Comparison of ENCODE assay signal across 9 cellular contexts in the genomic region with DNA sequence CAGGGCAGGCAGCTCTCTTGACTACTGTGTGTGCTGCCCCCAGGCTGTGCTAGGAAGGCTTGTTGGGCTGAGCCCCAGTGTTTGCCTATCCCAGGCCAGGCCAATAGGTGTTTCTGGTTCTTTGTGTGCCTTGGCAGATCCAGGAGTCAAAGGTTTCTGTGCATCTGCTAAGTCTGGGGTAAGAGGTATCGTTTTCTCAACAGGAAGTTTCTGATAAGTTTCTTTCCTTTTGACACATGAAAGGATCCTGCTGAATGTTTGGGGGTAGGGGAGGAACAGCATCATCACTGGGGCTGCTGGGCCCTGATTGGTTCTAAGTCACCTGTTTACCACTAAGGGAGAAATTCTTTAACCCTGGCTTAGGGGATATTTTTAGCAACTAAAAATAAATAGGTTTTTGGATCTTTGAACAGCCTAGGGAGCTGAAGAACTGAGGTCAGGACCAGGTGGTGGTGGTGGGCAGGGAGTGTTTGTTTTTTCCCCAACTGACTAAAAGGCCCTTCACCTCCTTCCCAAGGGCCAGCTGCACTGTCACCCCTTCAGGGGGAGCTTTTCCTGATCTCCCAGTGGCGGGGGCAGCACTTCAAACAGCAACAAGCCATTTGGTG.
DNase-seq lines count a peak whose midpoint lies in the region; ATAC-seq and TF ChIP-seq lines count a peak whose summit lies in the region.
"Had no signal": no experiment of that assay in that cellular context is flagged by ENCODE, and none has a peak within 500 bp of the region (broad histone marks: within the 10 kb centered on the region; RNA-seq: fewer than 3 reads in every experiment).

No MANE protein-coding gene starts in this region.

- H3K27me3 Mint-ChIP-seq in CD14-positive monocyte (ENCODE audit: low read depth in 3 of 3), result peaks cover 0 to 5% (median 5%) of the 10 kb centered on the region in 3 donors

- H3K4me1 Mint-ChIP-seq in CD14-positive monocyte, result peaks cover 3% of the 10 kb centered on the region

- H3K27me3 ChIP-seq in BLaER1 treated with 17β-estradiol and CSF1 and Interleukin-3, amounts not matched to agents 10 nM and 100 nM, result no peaks in the 10 kb centered on the region
- peaks cover 38% of the 10 kb centered on the region for H3K27me3 ChIP-seq in PC-3 (ENCODE audit: low read length)

- peak overlapping the region; percentile 38 to 82 (median 74); a peak in 21 of 22 replicates for H3K4me2 ChIP-seq in BLaER1 treated with 17β-estradiol and CSF1 and Interleukin-3, amounts not matched to agents 10 nM and 100 nM
- no peak overlapping the region for H3K4me2 ChIP-seq in PC-3 (ENCODE audit: low read length)

- peak; percentile 58 for DNase-seq in activated naive CD4-positive, alpha-beta T cell treated with anti-CD3 and anti-CD28 coated beads, Interleukin-2, amount 50 U/mL, for 16 hours
- DNase-seq in stimulated activated CD4-positive, alpha-beta T cell treated with anti-CD3 and anti-CD28 coated beads, Interleukin-2, amount 100 ng/mL, for 4 hours (ENCODE audit: low read depth), result peak; percentile 46
- DNase-seq in CD14-positive monocyte (ENCODE audit: low spot score) (no peak), PC-3 (no peak), COLO668 (lab: John Stamatoyannopoulos, UW; ENCODE audit: unreplicated experiment) (no peak)

- ATAC-seq in GM19395 (IDR thresholded peaks at IDR 0.05; ENCODE audit: unreplicated experiment), result peak; percentile 79
- ATAC-seq in HG03558 (IDR thresholded peaks at IDR 0.05; ENCODE audit: extremely low read depth, unreplicated experiment), result peak; percentile 58
- ATAC-seq in PC-3, result no peak

- peak overlapping the region in 8 of 11 experiments; percentile 15 to 64 (median 52); a peak in 12 of 22 replicates for H3K27ac ChIP-seq in BLaER1 treated with 17β-estradiol and CSF1 and Interleukin-3, amounts not matched to agents 10 nM and 100 nM
- H3K27ac ChIP-seq in PC-3 (ENCODE audit: low read length), result no peak overlapping the region

- H3K4me1 ChIP-seq in BLaER1 treated with 17β-estradiol and CSF1 and Interleukin-3, amounts not matched to agents 10 nM and 100 nM, result peaks cover 17 to 41% (median 38%) of the 10 kb centered on the region in 10 experiments
- no peaks in the 10 kb centered on the region for H3K4me1 ChIP-seq in PC-3 (ENCODE audit: insufficient read depth, low read length)

- no peaks in the 10 kb centered on the region for H3K9me3 Mint-ChIP-seq in CD14-positive monocyte
- H3K9me3 Mint-ChIP-seq: nephron had no signal

- peak overlapping the region in 4 of 11 experiments; percentile 15 to 46 (median 24); a peak in 3 of 22 replicates for H3K9ac ChIP-seq in BLaER1 treated with 17β-estradiol and CSF1 and Interleukin-3, amounts not matched to agents 10 nM and 100 nM
- H3K9ac ChIP-seq in PC-3 (ENCODE audit: low read length), result no peak overlapping the region

- H3F3A ChIP-seq in PC-3 (ENCODE audit: low read length, unreplicated experiment), result no peaks in the 10 kb centered on the region

- no peaks in the 10 kb centered on the region for H3K36me3 ChIP-seq in BLaER1 treated with 17β-estradiol and CSF1 and Interleukin-3, amounts not matched to agents 10 nM and 100 nM
- H3K36me3 ChIP-seq in PC-3 (ENCODE audit: low read depth, low read length), result no peaks in the 10 kb centered on the region

- CTCF ChIA-PET in PC-3 (lab: Charles Lee), result no interaction called here

- TF ChIP-seq CTCF in CD14-positive monocyte (IDR thresholded peaks at IDR 0.05), result no peak
- TF ChIP-seq CTCF in PC-3 (conservative IDR thresholded peaks at IDR 0.05; ENCODE audit: low read depth, low read length), result no peak

- no peaks in the 10 kb centered on the region for H3K9me3 ChIP-seq in BLaER1 treated with 17β-estradiol and CSF1 and Interleukin-3, amounts not matched to agents 10 nM and 100 nM (replicated peaks in 1 of 11)
- H3K9me3 ChIP-seq in PC-3 (ENCODE audit: low read length), result no peaks in the 10 kb centered on the region

- no peaks in the 10 kb centered on the region for H3K36me3 Mint-ChIP-seq in CD14-positive monocyte

- intact Hi-C loops in CD14-positive monocyte (cut with micrococcal nuclease) (no loop called here), PC-3 (cut with micrococcal nuclease) (no loop called here)

- H3K27ac Mint-ChIP-seq in CD14-positive monocyte, result no peak overlapping the region
- H3K27ac Mint-ChIP-seq: nephron had no signal

- H3K79me2 ChIP-seq in PC-3 (ENCODE audit: low read length), result no peaks in the 10 kb centered on the region

- no peak overlapping the region for H2AFZ ChIP-seq in PC-3 (ENCODE audit: low read length)

- POLR2A ChIA-PET in PC-3 (lab: Charles Lee; ENCODE audit: unreplicated experiment), result no interaction called here

- H3K9me2 ChIP-seq in PC-3 (replicated peaks; ENCODE audit: low read length), result no peaks in the 10 kb centered on the region

- H3K4me3 ChIP-seq in BLaER1 treated with 17β-estradiol and CSF1 and Interleukin-3, amounts not matched to agents 10 nM and 100 nM, result no peak overlapping the region
- H3K4me3 ChIP-seq in PC-3 (ENCODE audit: low read length), result no peak overlapping the region

- BruUV-seq in PC-3 (replicated peaks; lab: Mats Ljungman, UMichigan), result no TSS peak

- H4K20me1 ChIP-seq in BLaER1 treated with 17β-estradiol and CSF1 and Interleukin-3, amounts not matched to agents 10 nM and 100 nM, result no peaks in the 10 kb centered on the region
- H4K20me1 ChIP-seq in PC-3 (ENCODE audit: low read length), result no peaks in the 10 kb centered on the region

- no peak overlapping the region for H3K4me3 Mint-ChIP-seq in CD14-positive monocyte
- H3K4me3 Mint-ChIP-seq: nephron had no signal

Comparison
In these comparisons a context has a peak if more than half of its experiments do, and no peak if none do; other contexts are left out.
1. DNase-seq: peak in activated naive CD4-positive, alpha-beta T cell treated with anti-CD3 and anti-CD28 coated beads, Interleukin-2, amount 50 U/mL, for 16 hours (single experiment) and stimulated activated CD4-positive, alpha-beta T cell treated with anti-CD3 and anti-CD28 coated beads, Interleukin-2, amount 100 ng/mL, for 4 hours (single experiment); none in CD14-positive monocyte (single experiment), PC-3 (single experiment) and COLO668 (single experiment).